ENCODE assay signal across 27 cellular contexts in the genomic region with DNA sequence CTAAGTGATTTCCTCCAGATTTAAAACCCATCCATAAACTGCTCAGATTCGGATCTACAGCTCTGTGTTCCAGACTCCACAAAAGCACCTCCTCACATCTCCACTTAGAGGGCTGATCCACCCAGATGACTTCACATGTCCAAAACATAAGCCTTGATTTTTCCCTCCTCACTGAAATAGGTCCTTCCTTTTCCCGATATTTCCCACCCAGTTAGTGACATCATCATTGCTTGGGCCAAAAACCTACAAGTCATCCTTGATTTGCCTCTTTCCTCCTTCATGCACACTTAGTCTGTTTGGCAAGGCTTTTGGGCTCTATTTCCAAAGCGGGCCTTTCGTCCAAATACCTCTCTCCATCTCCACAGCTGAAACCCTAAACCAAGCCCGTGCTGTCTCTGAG. TPM values are rescaled to one million over a fixed set of nuclear protein-coding genes. Genes with fewer than 3 reads are reported as not detected.
"Had no signal": no experiment of that assay in that cellular context is flagged by ENCODE, and none has a peak within 500 bp of the region (broad histone marks: within the 10 kb centered on the region; RNA-seq: fewer than 3 reads in every experiment).

No MANE protein-coding gene starts in this region.

- H3K27ac ChIP-seq: adrenal gland, esophagus muscularis mucosa, foreskin keratinocyte, lower lobe of right lung, skin epidermis, testis, upper lobe of right lung, WERI-Rb-1 had no signal

- ATAC-seq: activated naive CD4-positive, alpha-beta T cell treated with anti-CD3 and anti-CD28 coated beads, Interleukin-2, amount 50 U/mL, for 72 hours; foreskin keratinocyte; lower lobe of right lung; stimulated activated naive CD8-positive, alpha-beta T cell treated with anti-CD3 and anti-CD28 coated beads, Interleukin-15, amount 100 ng/mL, for 72 hours; upper lobe of right lung had no signal

- H3K9me3 ChIP-seq: adrenal gland, lower lobe of right lung, testis, upper lobe of right lung had no signal

- H3K36me3 ChIP-seq: adrenal gland, esophagus muscularis mucosa, lower lobe of right lung, upper lobe of right lung, WERI-Rb-1 had no signal

- H3K4me3 ChIP-seq: adrenal gland, esophagus muscularis mucosa, lower lobe of right lung, skin epidermis, testis, upper lobe of right lung had no signal

- DNase-seq: activated CD4-positive, alpha-beta T cell treated with anti-CD3 and anti-CD28 coated beads, Interleukin-2, amount 50 U/mL, for 4 hours; activated gamma-delta T cell treated with Interleukin-2 at 50 U/mL for 16 hours; activated T-cell treated with anti-CD3 and anti-CD28 coated beads for 4 hours; adrenal gland; effector CD8-positive, alpha-beta T cell; foreskin keratinocyte; glutamatergic neuron; hippocampal formation; left cardiac atrium; lower lobe of right lung; nephron progenitor cell; nucleus accumbens; stimulated activated naive CD8-positive, alpha-beta T cell treated with anti-CD3 and anti-CD28 coated beads, Interleukin-15, amount 100 ng/mL, for 72 hours; SW 1271; T-helper 2 cell; testis; upper lobe of right lung; WERI-Rb-1 had no signal

- H3K27me3 ChIP-seq: adrenal gland, esophagus muscularis mucosa, foreskin keratinocyte, testis, upper lobe of right lung had no signal

- H3K4me1 ChIP-seq: lower lobe of right lung, testis, upper lobe of right lung had no signal

RNA-seq across cellular contexts. Expression of gene CCDC185, which starts 32.3 kb away (rescaled TPM):
- total RNA-seq: activated naive CD4-positive, alpha-beta T cell treated with anti-CD3 and anti-CD28 coated beads, Interleukin-2, amount 50 U/mL, for 72 hours; activated T-helper 1 cell treated with anti-CD3 and anti-CD28 coated beads, Interleukin-12 subunit alpha, Interleukin-12 subunit beta, Interleukin-2, Interleukin-4 antibody, amounts not matched to agents 30 ng/mL and 10 ng/mL and 1 ng/mL, durations not matched to agents 14 hours and 24 hours and 36 hours; adrenal gland; bronchial epithelial cell; cerebellum; endothelial cell of umbilical vein; esophagus muscularis mucosa; foreskin keratinocyte; lower lobe of right lung; mesothelial cell of epicardium; posterior vena cava; upper lobe of right lung had no signal
- polyA plus RNA-seq: adrenal gland, endothelial cell of umbilical vein, foreskin keratinocyte had no signal
